20 cellular contexts compared by ENCODE assay signal in the genomic region with DNA sequence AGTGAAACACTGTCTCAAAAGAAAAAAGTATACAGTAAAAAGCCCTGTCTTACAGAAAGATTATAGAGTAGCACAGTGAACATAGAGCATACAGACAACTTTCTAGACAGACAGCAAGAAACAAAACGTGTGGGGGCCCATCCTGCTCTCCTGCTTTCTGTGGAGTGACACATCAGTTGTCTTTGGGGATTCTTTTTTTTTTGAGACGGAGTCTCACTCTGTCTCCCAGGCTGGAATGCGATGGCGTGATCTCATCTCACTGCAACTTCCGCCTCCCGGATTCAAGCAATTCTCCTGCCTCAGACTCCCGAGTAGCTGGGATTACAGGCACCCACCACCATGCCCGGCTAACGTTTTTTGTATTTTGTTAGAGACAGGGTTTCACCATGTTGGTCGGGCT.
"Had no signal": no experiment of that assay in that cellular context is flagged by ENCODE, and none has a peak within 500 bp of the region (broad histone marks: within the 10 kb centered on the region; RNA-seq: fewer than 3 reads in every experiment).

No MANE protein-coding gene starts in this region.

- H3K4me3 ChIP-seq: dorsolateral prefrontal cortex, esophagus muscularis mucosa, hepatocyte, mucosa of descending colon, psoas muscle, skin epidermis, stomach, uterus had no signal

- H3K4me1 ChIP-seq: esophagus muscularis mucosa, psoas muscle, stomach, uterus had no signal

- H3K4me2 ChIP-seq: hepatocyte had no signal

- H3K36me3 ChIP-seq: esophagus muscularis mucosa, neutrophil, stomach, uterus had no signal

- H3K79me2 ChIP-seq: hepatocyte had no signal

- H3K27ac ChIP-seq: dorsolateral prefrontal cortex, esophagus muscularis mucosa, hepatocyte, neutrophil, psoas muscle, skin epidermis, stomach, uterus had no signal

- H3K27me3 ChIP-seq: hepatocyte, neutrophil, uterus had no signal

- DNase-seq: cortex of kidney; dorsolateral prefrontal cortex; effector CD8-positive, alpha-beta T cell; foreskin fibroblast; head of caudate nucleus; mammary epithelial cell; mucosa of descending colon; naive thymus-derived CD8-positive, alpha-beta T cell; psoas muscle; retina; stimulated activated CD4-positive, alpha-beta T cell treated with anti-CD3 and anti-CD28 coated beads, Interleukin-12 subunit alpha, Interleukin-12 subunit beta, amount 100 ng/mL, for 4 hours; stimulated activated naive CD4-positive, alpha-beta T cell; stomach; uterus had no signal

- ATAC-seq: left lobe of liver; mucosa of descending colon; naive thymus-derived CD8-positive, alpha-beta T cell; psoas muscle; sciatic nerve had no signal

- H3K9me3 ChIP-seq: esophagus muscularis mucosa, mucosa of descending colon, neutrophil, psoas muscle, uterus had no signal

- H2AFZ ChIP-seq: hepatocyte had no signal
